11 cellular contexts compared by ENCODE assay signal in genomic region chr12:91053951-91054715, GRCh38. TPM values are rescaled to one million over a fixed set of nuclear protein-coding genes. Genes with fewer than 3 reads are reported as not detected.
A peak's percentile ranks its signal among the peaks of the same experiment; 100 is the strongest.
DNase-seq lines count a peak whose midpoint lies in the region; ATAC-seq and TF ChIP-seq lines count a peak whose summit lies in the region.
"Had no signal": no experiment of that assay in that cellular context is flagged by ENCODE, and none has a peak within 500 bp of the region (broad histone marks: within the 10 kb centered on the region; RNA-seq: fewer than 3 reads in every experiment).

No MANE protein-coding gene starts in this region.

- H3K4me3 ChIP-seq in AG09309 (ENCODE audit: control insufficient read depth, low read depth, low read length) (no peak overlapping the region), brain microvascular endothelial cell (ENCODE audit: low read depth, low read length) (no peak overlapping the region)

- no peaks in the 10 kb centered on the region for H3K27me3 ChIP-seq in brain microvascular endothelial cell (replicated peaks)

- no peak for TF ChIP-seq CTCF in AG09309 (IDR thresholded peaks at IDR 0.05; ENCODE audit: control insufficient read depth, insufficient read depth, low read depth, low read length, missing control alignments)
- TF ChIP-seq CTCF in brain microvascular endothelial cell (IDR thresholded peaks at IDR 0.05; ENCODE audit: low read depth, low read length, missing control alignments): no peak

- DNase-seq in AG09309 (ENCODE audit: low read depth) (peak; percentile 73), LHCN-M2 (ENCODE audit: low read depth) (peak; percentile 83), brain microvascular endothelial cell (peak; percentile 88), left kidney (ENCODE audit: low read depth, low spot score) (peak; percentile 19)
- no peak for DNase-seq in stimulated activated CD4-positive, alpha-beta T cell treated with anti-CD3 and anti-CD28 coated beads, Interleukin-2, amount 100 ng/mL, for 48 hours
- DNase-seq: C1 segment of cervical spinal cord; stimulated activated CD4-positive, alpha-beta T cell treated with anti-CD3 and anti-CD28 coated beads, Interleukin-12 subunit alpha, Interleukin-12 subunit beta, amount 100 ng/mL, for 4 hours; WERI-Rb-1 had no signal

- no peak for ATAC-seq in GM21526 (IDR thresholded peaks at IDR 0.05; ENCODE audit: low FRiP score, unreplicated experiment)
- no peak for ATAC-seq in GM21717 (IDR thresholded peaks at IDR 0.05; ENCODE audit: unreplicated experiment)
- ATAC-seq in HG02623 (IDR thresholded peaks at IDR 0.05; ENCODE audit: unreplicated experiment): no peak

- no peak overlapping the region for H3K27ac ChIP-seq in brain microvascular endothelial cell
- H3K27ac ChIP-seq: WERI-Rb-1 had no signal

- in situ Hi-C loops in brain microvascular endothelial cell (cut with HindIII; ENCODE audit: low pct_ligation_motif_present, low sequenced_read_pairs): no loop called here

- H3K36me3 ChIP-seq in brain microvascular endothelial cell (replicated peaks): no peaks in the 10 kb centered on the region
- H3K36me3 ChIP-seq: WERI-Rb-1 had no signal

RNA-seq across cellular contexts. Expression of gene KERA, which starts 3.7 kb away (rescaled TPM):
- total RNA-seq in LHCN-M2 (2014; rRNA removed): not detected in 2 replicates
- polyA plus RNA-seq in LHCN-M2 (2012): not detected

RNA-seq across cellular contexts. Expression of gene EPYC, which starts 49.4 kb away (rescaled TPM):
- total RNA-seq in LHCN-M2 (2014; rRNA removed): not detected in 2 replicates
- polyA plus RNA-seq in LHCN-M2 (2012): not detected

RNA-seq across cellular contexts. Expression of gene LUM, which starts 57.2 kb away (rescaled TPM):
- total RNA-seq in LHCN-M2 (2014; rRNA removed): 14.9 and 19.1 TPM in 2 replicates
- 10.6 TPM for polyA plus RNA-seq in LHCN-M2 (2012)

Comparison
In these comparisons a context has a peak if more than half of its experiments do, and no peak if none do; other contexts are left out.
1. DNase-seq: peak in AG09309 (single experiment), LHCN-M2 (single experiment), brain microvascular endothelial cell (single experiment) and left kidney (single experiment); none in stimulated activated CD4-positive, alpha-beta T cell treated with anti-CD3 and anti-CD28 coated beads, Interleukin-2, amount 100 ng/mL, for 48 hours (0 of 2).